9 cellular contexts compared by ENCODE assay signal in the genomic region with DNA sequence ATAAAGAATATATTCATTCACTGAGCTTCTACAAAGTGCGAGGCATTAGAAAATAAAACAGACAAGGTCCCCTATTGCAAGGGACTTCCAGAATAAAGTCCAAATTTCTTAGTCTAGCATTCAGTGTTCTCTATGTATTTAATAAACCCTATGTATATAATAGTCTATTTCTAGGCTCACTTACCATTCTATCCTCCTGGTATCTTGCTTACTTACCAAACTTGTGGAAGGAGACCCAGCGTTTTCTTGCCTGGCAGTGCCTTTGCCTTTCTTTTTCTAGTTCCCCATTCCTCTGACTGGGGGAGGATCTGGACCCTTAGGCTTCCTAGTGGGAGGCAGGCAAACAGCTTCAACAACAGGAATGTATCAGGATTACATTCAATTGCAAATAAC. TPM values are rescaled to one million over a fixed set of nuclear protein-coding genes. Genes with fewer than 3 reads are reported as not detected.
DNase-seq lines count a peak whose midpoint lies in the region; ATAC-seq and TF ChIP-seq lines count a peak whose summit lies in the region.
"Had no signal": no experiment of that assay in that cellular context is flagged by ENCODE, and none has a peak within 500 bp of the region (broad histone marks: within the 10 kb centered on the region; RNA-seq: fewer than 3 reads in every experiment).

No MANE protein-coding gene starts in this region.

- H3K9ac ChIP-seq in NT2/D1 (ENCODE audit: insufficient read length, low read depth): no peak overlapping the region

- H3K27ac ChIP-seq in CD8-positive, alpha-beta T cell (ENCODE audit: low read depth, low read length): peak overlapping the region; percentile 51
- no peak overlapping the region for H3K27ac ChIP-seq in ectodermal cell (ENCODE audit: insufficient read depth, low read depth, low read length, poor library complexity, severe bottlenecking)
- peak overlapping the region; percentile 98 for H3K27ac ChIP-seq in neutrophil

- no peaks in the 10 kb centered on the region for H3K27me3 ChIP-seq in CD8-positive, alpha-beta T cell (ENCODE audit: insufficient read depth, low read length)
- H3K27me3 ChIP-seq in NT2/D1 (ENCODE audit: insufficient read depth, insufficient read length) (peaks cover 20% of the 10 kb centered on the region), ectodermal cell (ENCODE audit: control insufficient read depth, insufficient read depth, low read length, poor library complexity, severe bottlenecking) (peaks cover 19% of the 10 kb centered on the region), neutrophil (no peaks in the 10 kb centered on the region)

- peaks cover 35% of the 10 kb centered on the region for H3K4me1 Mint-ChIP-seq in CD8-positive, alpha-beta T cell (ENCODE audit: low read depth)

- H3K9me3 Mint-ChIP-seq in CD8-positive, alpha-beta T cell: no peaks in the 10 kb centered on the region

- H3K27me3 Mint-ChIP-seq in CD8-positive, alpha-beta T cell (ENCODE audit: low read depth): no peaks in the 10 kb centered on the region

- POLR2A ChIA-PET in CD8-positive, alpha-beta T cell (lab: Charles Lee): interaction anchor here (1.0 to 4.4 kb wide), 9 partner anchors 14 to 162 kb away, joined by 3 to 58 read pairs (median 4); no protein-coding TSS in a partner anchor

- H3K4me1 ChIP-seq in CD8-positive, alpha-beta T cell (ENCODE audit: insufficient read depth, low read length): peaks cover 24% of the 10 kb centered on the region
- peaks cover 6% of the 10 kb centered on the region for H3K4me1 ChIP-seq in NT2/D1 (ENCODE audit: insufficient read depth, insufficient read length)
- H3K4me1 ChIP-seq in ectodermal cell (ENCODE audit: control insufficient read depth, insufficient read depth, low read length): peaks cover 8% of the 10 kb centered on the region
- peaks cover 41 to 47% of the 10 kb centered on the region in 2 experiments for H3K4me1 ChIP-seq in neutrophil (ENCODE audit: control insufficient read depth in 1 of 2, insufficient read depth in 1 of 2, low read depth in 1 of 2, low read length in 1 of 2)

- H3K9me3 ChIP-seq in CD8-positive, alpha-beta T cell (ENCODE audit: low read length): no peaks in the 10 kb centered on the region
- no peaks in the 10 kb centered on the region for H3K9me3 ChIP-seq in NT2/D1 (ENCODE audit: insufficient read depth, low read length)
- H3K9me3 ChIP-seq in ectodermal cell (ENCODE audit: control insufficient read depth, low read length): no peaks in the 10 kb centered on the region
- no peaks in the 10 kb centered on the region for H3K9me3 ChIP-seq in neutrophil
- H3K9me3 ChIP-seq: mucosa of descending colon had no signal

- H3K27ac Mint-ChIP-seq in CD8-positive, alpha-beta T cell: peak overlapping the region; percentile 91

- no peaks in the 10 kb centered on the region for H3K36me3 ChIP-seq in CD8-positive, alpha-beta T cell (ENCODE audit: insufficient read depth, low read length)
- no peaks in the 10 kb centered on the region for H3K36me3 ChIP-seq in NT2/D1 (ENCODE audit: insufficient read depth, insufficient read length, low read length)
- H3K36me3 ChIP-seq in ectodermal cell (ENCODE audit: control insufficient read depth, insufficient read depth, low read length): no peaks in the 10 kb centered on the region
- no peaks in the 10 kb centered on the region for H3K36me3 ChIP-seq in neutrophil

- intact Hi-C loops in CD8-positive, alpha-beta T cell (cut with DNase I, micrococcal nuclease): loop anchor here (2.0 to 10.0 kb wide), 7 partner anchors 72 to 387 kb away; a partner anchor contains a TSS

- CTCF ChIA-PET in CD8-positive, alpha-beta T cell (lab: Charles Lee): interaction anchor here (0.5 to 1.8 kb wide), 3 partner anchors 16 to 36 kb away, joined by 3 to 5 read pairs (median 4); no protein-coding TSS in a partner anchor

- H3K4me3 Mint-ChIP-seq in CD8-positive, alpha-beta T cell: peak overlapping the region; percentile 88

- peaks cover 2% of the 10 kb centered on the region for H3K36me3 Mint-ChIP-seq in CD8-positive, alpha-beta T cell

- DNase-seq in CD8-positive, alpha-beta T cell: no peak
- DNase-seq in NT2/D1 (ENCODE audit: low read depth, low spot score) (no peak), COLO668 (lab: John Stamatoyannopoulos, UW; ENCODE audit: unreplicated experiment) (no peak), NCI-H1092 (lab: John Stamatoyannopoulos, UW) (no peak)
- no peak for DNase-seq in activated effector memory CD4-positive, alpha-beta T cell treated with anti-CD3 and anti-CD28 coated beads, Interleukin-2, amount 50 U/mL, for 16 hours

- WGBS in ectodermal cell, 2 experiments: 61 to 66% methylated on average over 2 of the region's 2 CpGs

- TF ChIP-seq CTCF in CD8-positive, alpha-beta T cell (IDR thresholded peaks at IDR 0.05): no peak
- no peak for TF ChIP-seq CTCF in neutrophil (IDR thresholded peaks at IDR 0.05)

- H3K4me3 ChIP-seq in CD8-positive, alpha-beta T cell (ENCODE audit: low read depth, low read length): peak overlapping the region; percentile 57
- H3K4me3 ChIP-seq in NT2/D1 (ENCODE audit: insufficient read length, low read depth): peak overlapping the region; percentile 95
- peak overlapping the region; percentile 67 for H3K4me3 ChIP-seq in ectodermal cell (ENCODE audit: insufficient read depth, low read depth, low read length)
- H3K4me3 ChIP-seq in neutrophil (ENCODE audit: low read depth in 1 of 2, low read length in 1 of 2): peak overlapping the region; percentile 69 to 99

- no peak for ATAC-seq in CD8-positive, alpha-beta T cell
- ATAC-seq in HG03108 (IDR thresholded peaks at IDR 0.05; ENCODE audit: unreplicated experiment): no peak

RNA-seq across cellular contexts. Expression of a gene that starts 0.6 kb away (rescaled TPM):
- 10 to 100 TPM; 43.9 to 44.6 TPM for total RNA-seq in CD8-positive, alpha-beta T cell
- polyA plus RNA-seq in ectodermal cell (2013, experiment 1 of 4): 13.0 TPM
- polyA plus RNA-seq in ectodermal cell (2013, experiment 2 of 4): 13.3 TPM
- polyA plus RNA-seq in ectodermal cell (2013, experiment 3 of 4): 9.4 TPM
- 10.3 TPM for polyA plus RNA-seq in ectodermal cell (2013, experiment 4 of 4)
